1 cellular context compared by ENCODE assay signal in the genomic region with DNA sequence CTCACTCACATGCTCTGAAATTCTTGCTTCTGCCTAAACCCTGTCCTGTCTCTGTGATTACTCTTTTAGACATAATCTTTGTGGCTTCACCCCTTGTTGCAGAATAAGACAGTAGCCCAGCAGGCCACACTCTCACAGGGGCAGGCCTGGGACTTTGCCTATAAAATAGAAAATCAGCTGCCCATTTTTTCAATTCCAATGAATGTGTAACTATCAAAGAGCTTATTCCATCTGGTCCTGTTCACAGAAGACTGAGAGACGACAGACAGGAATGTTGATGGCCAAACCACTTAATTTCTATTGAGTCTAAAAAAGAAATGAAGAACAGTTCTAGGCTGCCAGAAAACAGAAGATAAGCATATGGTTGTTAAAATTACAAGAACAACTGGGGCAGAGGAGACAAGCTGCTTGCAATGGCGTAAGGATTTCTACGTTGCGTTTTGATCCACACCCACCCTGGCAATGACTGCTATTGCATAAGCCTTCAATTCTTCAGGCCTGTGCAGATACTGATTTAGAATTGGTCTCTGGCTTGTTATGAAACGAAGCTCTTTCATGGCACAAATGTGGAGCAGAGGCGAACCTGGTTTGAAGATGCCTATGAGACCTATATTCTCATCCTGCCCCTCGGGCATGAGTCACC.
TF ChIP-seq lines count a peak whose summit lies in the region.

No MANE protein-coding gene starts in this region.

TF ChIP-seq in endothelial cell of umbilical vein, 7 proteins besides CTCF, POLR2A, EP300 and RAD21:
- TF ChIP-seq POLR2AphosphoS5 (IDR thresholded peaks at IDR 0.05; ENCODE audit: insufficient read depth, low read depth, low read length) (no peak), MAX (IDR thresholded peaks at IDR 0.05; ENCODE audit: insufficient read depth, insufficient read length) (no peak), GATA2 (IDR thresholded peaks at IDR 0.05; ENCODE audit: insufficient read depth, insufficient read length, low read depth, low read length) (no peak), FOS (IDR thresholded peaks at IDR 0.05; ENCODE audit: borderline replicate concordance, insufficient read depth, low read length) (no peak), JUN (IDR thresholded peaks at IDR 0.05; ENCODE audit: borderline replicate concordance, insufficient read depth, insufficient read length, low read depth) (peak; percentile 14)
